ENCODE assay signal across 27 cellular contexts in genomic region chr12:84922721-84923120, GRCh38.
DNase-seq lines count a peak whose midpoint lies in the region; ATAC-seq and TF ChIP-seq lines count a peak whose summit lies in the region.
"Had no signal": no experiment of that assay in that cellular context is flagged by ENCODE, and none has a peak within 500 bp of the region (broad histone marks: within the 10 kb centered on the region; RNA-seq: fewer than 3 reads in every experiment).

No MANE protein-coding gene starts in this region.

- no peaks in the 10 kb centered on the region for H3K27me3 ChIP-seq in ACC112 (ENCODE audit: insufficient read depth, low read length)
- H3K27me3 ChIP-seq in effector memory CD4-positive, alpha-beta T cell (replicated peaks; ENCODE audit: control insufficient read depth, insufficient read depth, low read length, poor library complexity, severe bottlenecking): no peaks in the 10 kb centered on the region
- H3K27me3 ChIP-seq: adrenal gland, esophagus squamous epithelium, hepatocyte, left lung, tibial nerve had no signal

- H3K27ac ChIP-seq in ACC112 (ENCODE audit: low read depth, low read length): peak overlapping the region; percentile 19; the same call in 1 of the 2 replicates
- H3K27ac ChIP-seq in effector memory CD4-positive, alpha-beta T cell (ENCODE audit: insufficient read depth, low read length, poor library complexity, severe bottlenecking): no peak overlapping the region
- H3K27ac ChIP-seq: adrenal gland, coronary artery, esophagus squamous epithelium, hepatocyte, left lung, tibial nerve had no signal

- ATAC-seq in GM18858 (IDR thresholded peaks at IDR 0.05; ENCODE audit: unreplicated experiment): no peak
- ATAC-seq: effector memory CD8-positive, alpha-beta T cell; left lung; naive thymus-derived CD4-positive, alpha-beta T cell; WTC11 had no signal

- DNase-seq in NCI-H226 (peak; percentile 42), cardiac fibroblast (ENCODE audit: low read depth in 2 of 2) (peak; percentile 15 to 78), fibroblast of the conjunctiva (ENCODE audit: low read depth) (peak; percentile 35), NCI-H2029 (lab: John Stamatoyannopoulos, UW) (no peak), NCI-H2107 (lab: John Stamatoyannopoulos, UW) (no peak)
- no peak for DNase-seq in effector memory CD4-positive, alpha-beta T cell
- DNase-seq: 8988T; activated CD4-positive, alpha-beta T cell treated with anti-CD3 and anti-CD28 coated beads, Interleukin-2, amount 10 ng/mL, durations not matched to agents 7 days and 5 days; activated T-cell treated with anti-CD3 and anti-CD28 coated beads, Interleukin-2, amount 50 U/mL, for 48 hours; adrenal gland; AML-193; CD4-positive, alpha-beta T cell; effector memory CD8-positive, alpha-beta T cell; esophagus squamous epithelium; HFFc6; left lung; midbrain; naive thymus-derived CD4-positive, alpha-beta T cell; NCI-H187; NCI-H526 treated with DMSO at 0.1 percent for 48 hours; retina had no signal

- no peak overlapping the region for H2AFZ ChIP-seq in ACC112 (ENCODE audit: low read length, unreplicated experiment)
- H2AFZ ChIP-seq: hepatocyte had no signal

- no peaks in the 10 kb centered on the region for H3K79me2 ChIP-seq in ACC112 (ENCODE audit: control insufficient read depth, insufficient read depth, low read length, unreplicated experiment)
- H3K79me2 ChIP-seq: hepatocyte had no signal

- H3K4me3 ChIP-seq in ACC112 (ENCODE audit: low read depth, low read length) (no peak overlapping the region), cardiac fibroblast (replicated peaks in 1 of 2; ENCODE audit: low read depth in 2 of 2, low read length in 2 of 2) (no peak overlapping the region)
- H3K4me3 ChIP-seq in effector memory CD4-positive, alpha-beta T cell (ENCODE audit: insufficient read depth, low read depth, low read length, poor library complexity, severe bottlenecking): no peak overlapping the region
- H3K4me3 ChIP-seq: adrenal gland, coronary artery, esophagus squamous epithelium, hepatocyte, left lung, tibial nerve had no signal

- H3K4me1 ChIP-seq in ACC112 (ENCODE audit: control insufficient read depth, insufficient read depth, low read length, unreplicated experiment): peaks cover 36% of the 10 kb centered on the region
- no peaks in the 10 kb centered on the region for H3K4me1 ChIP-seq in effector memory CD4-positive, alpha-beta T cell (ENCODE audit: control insufficient read depth, insufficient read depth, low read length, poor library complexity, severe bottlenecking)
- H3K4me1 ChIP-seq: adrenal gland, esophagus squamous epithelium, left lung, tibial nerve had no signal

- TF ChIP-seq CTCF in cardiac fibroblast (IDR thresholded peaks at IDR 0.05; ENCODE audit: low read depth, low read length): no peak

- peaks cover 4% of the 10 kb centered on the region for H3K9me3 ChIP-seq in effector memory CD4-positive, alpha-beta T cell (ENCODE audit: control insufficient read depth, low read length)
- H3K9me3 ChIP-seq: adrenal gland, esophagus squamous epithelium, left lung, tibial nerve had no signal

- no peaks in the 10 kb centered on the region for H3K36me3 ChIP-seq in ACC112 (ENCODE audit: insufficient read depth, low read length)
- no peaks in the 10 kb centered on the region for H3K36me3 ChIP-seq in effector memory CD4-positive, alpha-beta T cell (ENCODE audit: control insufficient read depth, insufficient read depth, low read length)
- H3K36me3 ChIP-seq: adrenal gland, esophagus squamous epithelium, left lung, tibial nerve had no signal

Comparison
In these comparisons a context has a peak if more than half of its experiments do, and no peak if none do; other contexts are left out.
1. DNase-seq: peak in NCI-H226 (single experiment), cardiac fibroblast (2 of 2) and fibroblast of the conjunctiva (single experiment); none in effector memory CD4-positive, alpha-beta T cell (0 of 3), NCI-H2029 (single experiment) and NCI-H2107 (single experiment).